Comparison of ENCODE assay signal across 2 cellular contexts in the genomic region with DNA sequence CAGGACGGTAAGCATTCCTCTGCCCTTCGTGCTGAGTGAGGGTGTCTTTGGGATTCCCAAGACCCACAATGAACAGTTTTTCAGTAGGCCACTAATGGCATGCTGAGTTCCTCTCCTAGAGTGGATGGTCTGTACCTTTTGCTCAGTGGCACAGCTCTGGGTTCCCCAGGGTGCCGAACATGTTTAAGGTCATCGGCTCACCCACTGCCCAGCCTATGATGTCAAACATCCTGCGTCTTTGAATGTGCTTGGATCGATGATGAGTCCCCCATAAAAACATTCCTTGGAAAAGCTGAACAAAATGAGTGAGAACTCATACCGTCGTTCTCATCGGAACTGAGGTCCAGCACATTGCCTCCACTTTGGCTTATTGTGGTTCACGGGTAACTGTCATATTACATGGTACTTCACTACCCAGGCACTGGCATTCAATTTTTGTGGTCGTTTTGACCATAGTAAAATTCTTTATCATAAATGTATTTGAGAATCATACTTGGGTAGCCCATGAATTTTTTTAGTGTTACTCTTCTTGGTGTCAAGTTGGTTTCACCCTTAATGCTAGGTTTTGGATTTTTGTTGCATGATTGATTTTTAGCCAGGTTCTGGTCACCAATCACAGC.
TF ChIP-seq lines count a peak whose summit lies in the region.

No MANE protein-coding gene starts in this region.

TF ChIP-seq in HCT116, 20 proteins besides CTCF, POLR2A, EP300 and RAD21:
- TF ChIP-seq, protein P1, sequence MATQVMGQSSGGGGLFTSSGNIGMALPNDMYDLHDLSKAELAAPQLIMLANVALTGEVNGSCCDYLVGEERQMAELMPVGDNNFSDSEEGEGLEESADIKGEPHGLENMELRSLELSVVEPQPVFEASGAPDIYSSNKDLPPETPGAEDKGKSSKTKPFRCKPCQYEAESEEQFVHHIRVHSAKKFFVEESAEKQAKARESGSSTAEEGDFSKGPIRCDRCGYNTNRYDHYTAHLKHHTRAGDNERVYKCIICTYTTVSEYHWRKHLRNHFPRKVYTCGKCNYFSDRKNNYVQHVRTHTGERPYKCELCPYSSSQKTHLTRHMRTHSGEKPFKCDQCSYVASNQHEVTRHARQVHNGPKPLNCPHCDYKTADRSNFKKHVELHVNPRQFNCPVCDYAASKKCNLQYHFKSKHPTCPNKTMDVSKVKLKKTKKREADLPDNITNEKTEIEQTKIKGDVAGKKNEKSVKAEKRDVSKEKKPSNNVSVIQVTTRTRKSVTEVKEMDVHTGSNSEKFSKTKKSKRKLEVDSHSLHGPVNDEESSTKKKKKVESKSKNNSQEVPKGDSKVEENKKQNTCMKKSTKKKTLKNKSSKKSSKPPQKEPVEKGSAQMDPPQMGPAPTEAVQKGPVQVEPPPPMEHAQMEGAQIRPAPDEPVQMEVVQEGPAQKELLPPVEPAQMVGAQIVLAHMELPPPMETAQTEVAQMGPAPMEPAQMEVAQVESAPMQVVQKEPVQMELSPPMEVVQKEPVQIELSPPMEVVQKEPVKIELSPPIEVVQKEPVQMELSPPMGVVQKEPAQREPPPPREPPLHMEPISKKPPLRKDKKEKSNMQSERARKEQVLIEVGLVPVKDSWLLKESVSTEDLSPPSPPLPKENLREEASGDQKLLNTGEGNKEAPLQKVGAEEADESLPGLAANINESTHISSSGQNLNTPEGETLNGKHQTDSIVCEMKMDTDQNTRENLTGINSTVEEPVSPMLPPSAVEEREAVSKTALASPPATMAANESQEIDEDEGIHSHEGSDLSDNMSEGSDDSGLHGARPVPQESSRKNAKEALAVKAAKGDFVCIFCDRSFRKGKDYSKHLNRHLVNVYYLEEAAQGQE (IDR thresholded peaks at IDR 0.05; ENCODE audit: low read depth) = no peak
- TF ChIP-seq, protein P2, sequence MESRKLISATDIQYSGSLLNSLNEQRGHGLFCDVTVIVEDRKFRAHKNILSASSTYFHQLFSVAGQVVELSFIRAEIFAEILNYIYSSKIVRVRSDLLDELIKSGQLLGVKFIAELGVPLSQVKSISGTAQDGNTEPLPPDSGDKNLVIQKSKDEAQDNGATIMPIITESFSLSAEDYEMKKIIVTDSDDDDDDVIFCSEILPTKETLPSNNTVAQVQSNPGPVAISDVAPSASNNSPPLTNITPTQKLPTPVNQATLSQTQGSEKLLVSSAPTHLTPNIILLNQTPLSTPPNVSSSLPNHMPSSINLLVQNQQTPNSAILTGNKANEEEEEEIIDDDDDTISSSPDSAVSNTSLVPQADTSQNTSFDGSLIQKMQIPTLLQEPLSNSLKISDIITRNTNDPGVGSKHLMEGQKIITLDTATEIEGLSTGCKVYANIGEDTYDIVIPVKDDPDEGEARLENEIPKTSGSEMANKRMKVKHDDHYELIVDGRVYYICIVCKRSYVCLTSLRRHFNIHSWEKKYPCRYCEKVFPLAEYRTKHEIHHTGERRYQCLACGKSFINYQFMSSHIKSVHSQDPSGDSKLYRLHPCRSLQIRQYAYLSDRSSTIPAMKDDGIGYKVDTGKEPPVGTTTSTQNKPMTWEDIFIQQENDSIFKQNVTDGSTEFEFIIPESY (IDR thresholded peaks at IDR 0.05; ENCODE audit: extremely low read depth, insufficient replicate concordance, low read length) = no peak
- peak; percentile 75 for TF ChIP-seq ZNF274 (IDR thresholded peaks at IDR 0.05; ENCODE audit: low read depth, low read length)

TF ChIP-seq in H1, 55 proteins besides CTCF, POLR2A, EP300 and RAD21:
- TF ChIP-seq BACH1 (IDR thresholded peaks at IDR 0.05; ENCODE audit: low read length) = no peak
- TF ChIP-seq TAF1 (IDR thresholded peaks at IDR 0.05; ENCODE audit: low read depth, low read length) = no peak
- peak; percentile 83 for TF ChIP-seq ZNF274 (IDR thresholded peaks at IDR 0.05; ENCODE audit: borderline replicate concordance, extremely low read depth, low read length)
- TF ChIP-seq HDAC6 (IDR thresholded peaks at IDR 0.05; ENCODE audit: low read depth, low read length) = no peak
